Comparison of ENCODE assay signal across 10 cellular contexts in genomic region chr12:99486277-99486676, GRCh38.
"Had no signal": no experiment of that assay in that cellular context is flagged by ENCODE, and none has a peak within 500 bp of the region (broad histone marks: within the 10 kb centered on the region; RNA-seq: fewer than 3 reads in every experiment).

No MANE protein-coding gene starts in this region.

- ATAC-seq: GM23338, HCT116 had no signal

- DNase-seq: GM23248, GOT3, H7, HCEC 1CT, HFFc6 had no signal

- H3K4me2 ChIP-seq: GM23338 had no signal

- H3K4me1 Mint-ChIP-seq: GM23338 had no signal

- FAIRE-seq: H1, H54 had no signal

- H3K27ac ChIP-seq: GM23248 had no signal

- H3K9me3 ChIP-seq: HAP-1 had no signal

- H3K36me3 ChIP-seq: HAP-1 had no signal

- H3K27ac Mint-ChIP-seq: GM23338, HFFc6 had no signal

- H2AFZ ChIP-seq: GM23248, GM23338 had no signal

- H3K4me3 ChIP-seq: GM23248, GM23338, HAP-1 had no signal

- H3K9me3 Mint-ChIP-seq: GM23338 had no signal

- H3K4me1 ChIP-seq: HAP-1 had no signal

- H3K4me3 Mint-ChIP-seq: GM23338, HFFc6 had no signal

- H3K9ac ChIP-seq: GM23248 had no signal
